In genomic region chr14:87797001-87797400, GRCh38 we compare ENCODE assay signal across 25 cellular contexts.
"Had no signal": no experiment of that assay in that cellular context is flagged by ENCODE, and none has a peak within 500 bp of the region (broad histone marks: within the 10 kb centered on the region; RNA-seq: fewer than 3 reads in every experiment).

No MANE protein-coding gene starts in this region.

- ATAC-seq: activated naive CD4-positive, alpha-beta T cell treated with anti-CD3 and anti-CD28 coated beads, Interleukin-2, amount 50 U/mL, for 72 hours; activated T-cell treated with anti-CD3 and anti-CD28 coated beads, Interleukin-2, amount 50 U/mL, for 72 hours; pancreas; stimulated activated memory B cell treated with anti-CD40 and anti-IgM and Interleukin-4, amounts not matched to agents 10 μg/mL and 1 μg/mL and 100 μg/mL, for 72 hours; stimulated activated naive CD8-positive, alpha-beta T cell treated with anti-CD3 and anti-CD28 coated beads, Interleukin-15, amount 100 ng/mL, for 72 hours; upper lobe of right lung had no signal

- DNase-seq: activated CD4-positive, alpha-beta T cell treated with anti-CD3 and anti-CD28 coated beads for 4 hours; activated CD4-positive, alpha-beta T cell treated with anti-CD3 and anti-CD28 coated beads, Interleukin-2, amount 50 U/mL, for 4 hours; activated naive CD4-positive, alpha-beta T cell; activated T-cell treated with anti-CD3 and anti-CD28 coated beads for 4 hours; activated T-cell treated with anti-CD3 and anti-CD28 coated beads, Interleukin-2, amount 50 U/mL, for 72 hours; foreskin melanocyte; islet precursor cell; left ventricle myocardium inferior; pancreas; sigmoid colon; small intestine; stimulated activated CD4-positive, alpha-beta T cell treated with anti-CD3 and anti-CD28 coated beads, Interleukin-4, amount 100 ng/mL, for 4 hours; stimulated activated CD8-positive, alpha-beta memory T cell treated with anti-CD3 and anti-CD28 coated beads, Interleukin-4, amount 100 ng/mL, for 48 hours; stimulated activated naive CD8-positive, alpha-beta T cell treated with anti-CD3 and anti-CD28 coated beads, Interleukin-15, amount 100 ng/mL, for 72 hours; tibial artery; upper lobe of right lung had no signal

- H3K27ac ChIP-seq: esophagus muscularis mucosa, left ventricle myocardium inferior, pancreas, prostate gland, sigmoid colon, tibial artery, upper lobe of right lung had no signal

- H3K4me1 ChIP-seq: esophagus muscularis mucosa, left ventricle myocardium inferior, pancreas, prostate gland, sigmoid colon, tibial artery, upper lobe of right lung had no signal

- H3K4me3 ChIP-seq: esophagus muscularis mucosa, left ventricle myocardium inferior, pancreas, prostate gland, sigmoid colon, tibial artery, upper lobe of right lung had no signal

- H3K9me3 ChIP-seq: esophagus muscularis mucosa, left ventricle myocardium inferior, pancreas, prostate gland, sigmoid colon, tibial artery, upper lobe of right lung had no signal

- H3K27me3 Mint-ChIP-seq: stimulated activated memory B cell treated with anti-CD40 and anti-IgM and Interleukin-4, amounts not matched to agents 10 μg/mL and 1 μg/mL and 100 μg/mL, for 72 hours had no signal

- H3K4me1 Mint-ChIP-seq: central memory CD8-positive, alpha-beta T cell; stimulated activated memory B cell treated with anti-CD40 and anti-IgM and Interleukin-4, amounts not matched to agents 10 μg/mL and 1 μg/mL and 100 μg/mL, for 72 hours; stimulated activated naive CD8-positive, alpha-beta T cell treated with anti-CD3 and anti-CD28 coated beads, Interleukin-15, amount 100 ng/mL, for 72 hours had no signal

- H3K27me3 ChIP-seq: esophagus muscularis mucosa, pancreas, sigmoid colon, tibial artery, upper lobe of right lung had no signal

- H3K4me3 Mint-ChIP-seq: activated T-cell treated with anti-CD3 and anti-CD28 coated beads, Interleukin-2, amount 50 U/mL, for 72 hours; central memory CD8-positive, alpha-beta T cell; dendritic cell treated with granulocyte-macrophage colony-stimulating factor and Interleukin-4, amounts not matched to agents 40 ng/mL and 50 ng/mL, for 4 days; nephron; stimulated activated memory B cell treated with anti-CD40 and anti-IgM and Interleukin-4, amounts not matched to agents 10 μg/mL and 1 μg/mL and 100 μg/mL, for 72 hours; stimulated activated naive CD8-positive, alpha-beta T cell treated with anti-CD3 and anti-CD28 coated beads, Interleukin-15, amount 100 ng/mL, for 72 hours; T-helper 2 cell treated with Interferon-gamma antibody and Interleukin-4, amounts not matched to agents 5 μg/mL and 100 μg/mL, for 36 hours had no signal

- FAIRE-seq: bronchial epithelial cell, pancreas, small intestine had no signal

- H3K27ac Mint-ChIP-seq: activated naive CD4-positive, alpha-beta T cell treated with anti-CD3 and anti-CD28 coated beads, Interleukin-2, amount 50 U/mL, for 72 hours; activated T-cell treated with anti-CD3 and anti-CD28 coated beads, Interleukin-2, amount 50 U/mL, for 72 hours; dendritic cell treated with granulocyte-macrophage colony-stimulating factor and Interleukin-4, amounts not matched to agents 40 ng/mL and 50 ng/mL, for 4 days; nephron; stimulated activated memory B cell treated with anti-CD40 and anti-IgM and Interleukin-4, amounts not matched to agents 10 μg/mL and 1 μg/mL and 100 μg/mL, for 72 hours; stimulated activated naive CD8-positive, alpha-beta T cell treated with anti-CD3 and anti-CD28 coated beads, Interleukin-15, amount 100 ng/mL, for 72 hours; T-helper 2 cell treated with Interferon-gamma antibody and Interleukin-4, amounts not matched to agents 5 μg/mL and 100 μg/mL, for 36 hours had no signal

- H3K36me3 ChIP-seq: esophagus muscularis mucosa, left ventricle myocardium inferior, pancreas, prostate gland, sigmoid colon, tibial artery, upper lobe of right lung had no signal

- H3K9me3 Mint-ChIP-seq: activated naive CD4-positive, alpha-beta T cell treated with anti-CD3 and anti-CD28 coated beads, Interleukin-2, amount 50 U/mL, for 72 hours; activated T-cell treated with anti-CD3 and anti-CD28 coated beads, Interleukin-2, amount 50 U/mL, for 72 hours; central memory CD8-positive, alpha-beta T cell; dendritic cell treated with granulocyte-macrophage colony-stimulating factor and Interleukin-4, amounts not matched to agents 40 ng/mL and 50 ng/mL, for 4 days; nephron; stimulated activated memory B cell treated with anti-CD40 and anti-IgM and Interleukin-4, amounts not matched to agents 10 μg/mL and 1 μg/mL and 100 μg/mL, for 72 hours; stimulated activated naive CD8-positive, alpha-beta T cell treated with anti-CD3 and anti-CD28 coated beads, Interleukin-15, amount 100 ng/mL, for 72 hours; T-helper 2 cell treated with Interferon-gamma antibody and Interleukin-4, amounts not matched to agents 5 μg/mL and 100 μg/mL, for 36 hours had no signal

- H3K36me3 Mint-ChIP-seq: activated naive CD4-positive, alpha-beta T cell treated with anti-CD3 and anti-CD28 coated beads, Interleukin-2, amount 50 U/mL, for 72 hours; stimulated activated memory B cell treated with anti-CD40 and anti-IgM and Interleukin-4, amounts not matched to agents 10 μg/mL and 1 μg/mL and 100 μg/mL, for 72 hours had no signal
